10 cellular contexts compared by ENCODE assay signal in the genomic region with DNA sequence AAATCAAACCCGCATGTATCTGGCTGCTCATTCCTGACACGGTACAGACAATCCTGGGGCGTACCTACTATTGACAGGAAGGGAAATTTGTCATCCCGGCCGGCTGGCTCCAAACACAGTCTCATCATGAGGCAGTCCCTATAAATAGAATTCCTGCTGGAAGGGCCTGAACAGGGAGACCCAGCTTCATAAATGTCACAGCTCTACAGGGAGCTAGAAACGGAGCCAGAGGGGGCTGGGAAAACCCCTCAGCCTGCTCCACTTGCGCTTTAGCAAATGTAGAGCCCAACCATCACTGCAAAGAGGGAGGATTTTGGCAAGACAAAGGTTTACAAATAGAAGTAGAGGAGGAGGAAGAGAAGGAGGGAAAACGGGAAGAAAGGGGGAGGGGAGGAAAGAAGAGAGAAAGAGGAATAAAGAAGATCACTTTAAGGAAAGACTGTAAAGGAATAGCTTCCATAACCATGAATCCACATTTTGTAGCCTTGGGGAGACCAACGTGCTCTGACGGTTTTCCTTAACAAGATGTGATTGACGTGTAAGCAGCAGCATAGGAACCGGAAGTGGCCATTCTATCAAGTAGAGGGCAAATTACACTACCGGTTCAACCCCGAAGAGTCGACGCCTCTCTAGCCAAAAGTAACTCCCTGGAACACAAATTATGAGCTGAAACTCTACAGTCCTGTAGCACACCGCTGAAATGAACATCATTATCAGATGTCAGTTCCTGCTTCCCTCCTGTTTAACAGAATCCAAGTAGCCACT. TPM values are rescaled to one million over a fixed set of nuclear protein-coding genes. Genes with fewer than 3 reads are reported as not detected.
DNase-seq lines count a peak whose midpoint lies in the region; ATAC-seq and TF ChIP-seq lines count a peak whose summit lies in the region.
"Had no signal": no experiment of that assay in that cellular context is flagged by ENCODE, and none has a peak within 500 bp of the region (broad histone marks: within the 10 kb centered on the region; RNA-seq: fewer than 3 reads in every experiment).

No MANE protein-coding gene starts in this region.

- H3K9me3 ChIP-seq in Panc1 (ENCODE audit: control insufficient read depth, insufficient read depth, low read depth, low read length) (no peaks in the 10 kb centered on the region), esophagus muscularis mucosa (no peaks in the 10 kb centered on the region), lower lobe of right lung (no peaks in the 10 kb centered on the region), upper lobe of left lung (no peaks in the 10 kb centered on the region)

- ATAC-seq in Panc1 (peak; percentile 79), lower lobe of right lung (peak; percentile 47 to 58), upper lobe of left lung (ENCODE audit: low FRiP score in 2 of 2) (peak; percentile 26 to 65), GM19395 (IDR thresholded peaks at IDR 0.05; ENCODE audit: unreplicated experiment) (no peak)
- ATAC-seq: activated CD4-positive, CD25-positive, alpha-beta regulatory T cell treated with anti-CD3 and anti-CD28 coated beads, Interleukin-2, amount 50 U/mL, for 24 hours; naive thymus-derived CD4-positive, alpha-beta T cell had no signal

- WGBS in esophagus muscularis mucosa, result 52% methylated on average over 17 of the region's 17 CpGs
- 59 to 65% methylated on average over 17 of the region's 17 CpGs for WGBS in upper lobe of left lung, 2 donors

- TF ChIP-seq CTCF in Panc1 (IDR thresholded peaks at IDR 0.05), result no peak
- no peak for TF ChIP-seq CTCF in esophagus muscularis mucosa (IDR thresholded peaks at IDR 0.05)
- no peak for TF ChIP-seq CTCF in lower lobe of right lung (IDR thresholded peaks at IDR 0.05)
- TF ChIP-seq CTCF in upper lobe of left lung (IDR thresholded peaks at IDR 0.05), result no peak

- H3K4me3 ChIP-seq in Panc1 (ENCODE audit: low read depth in 2 of 2, low read length in 2 of 2) (0 out of 4 replicates have a peak overlapping the region, but pooled peaks of 1 of the 2 experiments have one; percentile 14), esophagus muscularis mucosa (peak overlapping the region; percentile 6 to 22 (median 17)), lower lobe of right lung (peak overlapping the region; percentile 24), upper lobe of left lung (peak overlapping the region in 1 of 4 donors; percentile 1)

- intact Hi-C loops in Panc1 (cut with micrococcal nuclease; ENCODE audit: unreplicated experiment) (no loop called here), esophagus muscularis mucosa (cut with DNase I) (no loop called here), lower lobe of right lung (cut with DNase I) (no loop called here)

- no peaks in the 10 kb centered on the region for H3K36me3 ChIP-seq in Panc1 (ENCODE audit: control insufficient read depth, insufficient read depth, low read length)
- H3K36me3 ChIP-seq in esophagus muscularis mucosa, result no peaks in the 10 kb centered on the region
- H3K36me3 ChIP-seq in lower lobe of right lung, result peaks cover 3% of the 10 kb centered on the region
- no peaks in the 10 kb centered on the region for H3K36me3 ChIP-seq in upper lobe of left lung

- H3K4me1 ChIP-seq in Panc1 (ENCODE audit: control insufficient read depth, insufficient read depth, low read length), result no peaks in the 10 kb centered on the region
- H3K4me1 ChIP-seq in esophagus muscularis mucosa, result peaks cover 26 to 44% (median 37%) of the 10 kb centered on the region in 4 donors
- H3K4me1 ChIP-seq in lower lobe of right lung, result peaks cover 6% of the 10 kb centered on the region
- peaks cover 3 to 11% (median 8%) of the 10 kb centered on the region in 4 donors for H3K4me1 ChIP-seq in upper lobe of left lung

- TF ChIP-seq POLR2A in esophagus muscularis mucosa (IDR thresholded peaks at IDR 0.05; ENCODE audit: low read depth) (no peak), upper lobe of left lung (IDR thresholded peaks at IDR 0.05) (no peak)

- H3K27me3 ChIP-seq in Panc1 (ENCODE audit: control insufficient read depth, insufficient read depth, low read length) (no peaks in the 10 kb centered on the region), esophagus muscularis mucosa (no peaks in the 10 kb centered on the region), lower lobe of right lung (ENCODE audit: low read depth) (no peaks in the 10 kb centered on the region), upper lobe of left lung (no peaks in the 10 kb centered on the region)

- CTCF ChIA-PET in Panc1 (lab: Charles Lee), result no interaction called here

- DNase-seq in Panc1 (ENCODE audit: low read depth, low spot score), result no peak
- DNase-seq in esophagus muscularis mucosa (ENCODE audit: extremely low spot score), result no peak
- DNase-seq in lower lobe of right lung, result no peak
- DNase-seq in upper lobe of left lung, result peak in 1 of 2 donors; percentile 25
- no peak for DNase-seq in activated CD8-positive, alpha-beta memory T cell treated with anti-CD3 and anti-CD28 coated beads for 24 hours
- no peak for DNase-seq in KG1 (lab: John Stamatoyannopoulos, UW)
- DNase-seq in HT-29 (ENCODE audit: low spot score), result no peak
- DNase-seq: naive thymus-derived CD4-positive, alpha-beta T cell had no signal

- BruUV-seq in Panc1 (replicated peaks; lab: Mats Ljungman, UMichigan), result no TSS peak

- POLR2A ChIA-PET in Panc1 (lab: Charles Lee), result no interaction called here

- H3K27ac ChIP-seq in Panc1 (ENCODE audit: low read length) (no peak overlapping the region), esophagus muscularis mucosa (replicated peaks in 1 of 4) (peak overlapping the region; percentile 57 to 71 (median 66)), lower lobe of right lung (peak overlapping the region; percentile 64), upper lobe of left lung (peak overlapping the region; percentile 54 to 70 (median 67))

- TF ChIP-seq EP300 in esophagus muscularis mucosa (IDR thresholded peaks at IDR 0.05), result no peak
- TF ChIP-seq EP300 in upper lobe of left lung (IDR thresholded peaks at IDR 0.05), result no peak

- in situ Hi-C loops in Panc1 (cut with HindIII; ENCODE audit: low pct_unique_long_range_greater_than_20kb, low sequenced_read_pairs), result no loop called here

RNA-seq across cellular contexts. Expression of a gene that starts 56.8 kb away (rescaled TPM):
- total RNA-seq in Panc1 (2021; ENCODE audit: unreplicated experiment) (0.13 TPM), esophagus muscularis mucosa (1 to 10 TPM; 2.8 to 10.0 (median 8.3) TPM), lower lobe of right lung (40.3 TPM), upper lobe of left lung (100 to 1,000 TPM in 4 of 6 donors, 10 to 100 TPM in 2; 13.8 to 895 (median 119) TPM)
- polyA plus RNA-seq in Panc1 (2012; ENCODE audit: insufficient read length), result 0.13 TPM
- total RNA-seq in HT-29 (2014; rRNA removed; shearing (Covaris generic)), result under 0.01 TPM in 2 replicates
